Comparison of ENCODE assay signal across 8 cellular contexts in genomic region chr9:127569819-127570401, GRCh38. TPM values are rescaled to one million over a fixed set of nuclear protein-coding genes. Genes with fewer than 3 reads are reported as not detected.
A peak's percentile ranks its signal among the peaks of the same experiment; 100 is the strongest.
DNase-seq lines count a peak whose midpoint lies in the region; ATAC-seq and TF ChIP-seq lines count a peak whose summit lies in the region.

No MANE protein-coding gene starts in this region.

- TF ChIP-seq CTCF in activated CD8-positive, alpha-beta T cell treated with anti-CD3 and anti-CD28 coated beads for 36 hours (IDR thresholded peaks at IDR 0.05): no peak

- peak overlapping the region; percentile 67 for H3K27ac ChIP-seq in KOPT-K1 (ENCODE audit: low read depth, low read length, poor library complexity, severe bottlenecking)
- peak overlapping the region; percentile 54 to 99 (median 96) for H3K27ac ChIP-seq in skin epidermis

- DNase-seq in DMS79 (lab: John Stamatoyannopoulos, UW) (peak; percentile 83), glomerular visceral epithelial cell (ENCODE audit: extremely low spot score) (peak; percentile 84), midbrain (lab: John Stamatoyannopoulos, UW) (no peak)
- peak; percentile 46 for DNase-seq in activated CD8-positive, alpha-beta T cell treated with anti-CD3 and anti-CD28 coated beads for 36 hours

- no peaks in the 10 kb centered on the region for H3K36me3 ChIP-seq in KOPT-K1 (ENCODE audit: insufficient read depth, low read length)

- H3K27ac Mint-ChIP-seq in activated CD8-positive, alpha-beta T cell treated with anti-CD3 and anti-CD28 coated beads for 36 hours: peak overlapping the region; percentile 81

- POLR2A ChIA-PET in activated CD8-positive, alpha-beta T cell treated with anti-CD3 and anti-CD28 coated beads for 36 hours (lab: Charles Lee): interaction anchor here (1.4 to 1.9 kb wide), 4 partner anchors 40 to 285 kb away, joined by 3 to 8 read pairs (median 4); partner anchors contain the start of genes ENG, LRSAM1 and RPL12

- peak overlapping the region; percentile 78 for H3K4me3 Mint-ChIP-seq in activated CD8-positive, alpha-beta T cell treated with anti-CD3 and anti-CD28 coated beads for 36 hours

- no peaks in the 10 kb centered on the region for H3K36me3 Mint-ChIP-seq in activated CD8-positive, alpha-beta T cell treated with anti-CD3 and anti-CD28 coated beads for 36 hours (ENCODE audit: low read depth)

- intact Hi-C loops in activated CD8-positive, alpha-beta T cell treated with anti-CD3 and anti-CD28 coated beads for 36 hours (cut with micrococcal nuclease): no loop called here

- H3K9me3 ChIP-seq in KOPT-K1 (ENCODE audit: insufficient read depth, low read length, poor library complexity, severe bottlenecking): no peaks in the 10 kb centered on the region

- H3K27me3 Mint-ChIP-seq in activated CD8-positive, alpha-beta T cell treated with anti-CD3 and anti-CD28 coated beads for 36 hours: no peaks in the 10 kb centered on the region

- H3K4me3 ChIP-seq in skin epidermis: peak overlapping the region; percentile 81 to 94 (median 91)

- H3K9me3 Mint-ChIP-seq in activated CD8-positive, alpha-beta T cell treated with anti-CD3 and anti-CD28 coated beads for 36 hours: no peaks in the 10 kb centered on the region

- peak; percentile 68 for ATAC-seq in activated CD8-positive, alpha-beta T cell treated with anti-CD3 and anti-CD28 coated beads for 36 hours
- ATAC-seq in GM18519 (IDR thresholded peaks at IDR 0.05; ENCODE audit: low FRiP score, unreplicated experiment) (no peak), GM21825 (IDR thresholded peaks at IDR 0.05; ENCODE audit: unreplicated experiment) (no peak)

- H3K4me1 Mint-ChIP-seq in activated CD8-positive, alpha-beta T cell treated with anti-CD3 and anti-CD28 coated beads for 36 hours (ENCODE audit: low read depth): peaks cover 40% of the 10 kb centered on the region

- CTCF ChIA-PET in activated CD8-positive, alpha-beta T cell treated with anti-CD3 and anti-CD28 coated beads for 36 hours (lab: Charles Lee): no interaction called here

RNA-seq across cellular contexts. Expression of gene STXBP1, which starts 42.2 kb away (rescaled TPM):
- 10 to 100 TPM; 19.2 to 23.5 TPM for total RNA-seq in activated CD8-positive, alpha-beta T cell treated with anti-CD3 and anti-CD28 coated beads for 36 hours
